ENCODE assay signal across 8 cellular contexts in genomic region chrX:49163555-49164419, GRCh38. TPM values are rescaled to one million over a fixed set of nuclear protein-coding genes. Genes with fewer than 3 reads are reported as not detected.
DNase-seq lines count a peak whose midpoint lies in the region; ATAC-seq and TF ChIP-seq lines count a peak whose summit lies in the region.

No MANE protein-coding gene starts in this region.

- H3K9me2 ChIP-seq in HCT116 (ENCODE audit: insufficient read depth), result no peaks in the 10 kb centered on the region
- no peaks in the 10 kb centered on the region for H3K9me2 ChIP-seq in SU-DHL-6 (replicated peaks; ENCODE audit: insufficient read depth, low read length)

- TF ChIP-seq CTCF in HCT116 (IDR thresholded peaks at IDR 0.05 in 2 of 3, conservative IDR thresholded peaks at IDR 0.05 in 1 of 3; ENCODE audit: borderline replicate concordance in 1 of 3, insufficient read depth in 1 of 3, low read depth in 2 of 3, low read length in 2 of 3) (peak in 2 of 3 experiments; percentile 54 to 55; a peak in 4 of 6 replicates), NB4 (IDR thresholded peaks at IDR 0.05; ENCODE audit: low read depth, low read length) (peak; percentile 42), SU-DHL-6 (IDR thresholded peaks at IDR 0.05; ENCODE audit: insufficient read depth, low read length, poor library complexity, severe bottlenecking) (peak; percentile 53), heart left ventricle (IDR thresholded peaks at IDR 0.05) (peak; percentile 49 to 86 (median 75)), upper lobe of right lung (IDR thresholded peaks at IDR 0.05) (peak; percentile 68)

- POLR2A ChIA-PET in HCT116 (lab: Charles Lee), result interaction anchor here (0.6 kb wide), 1 partner anchor 27 kb away, joined by 3 read pairs; no protein-coding TSS in a partner anchor

- H3K4me3 ChIP-seq in HCT116 (replicated peaks in 1 of 2; ENCODE audit: low read depth in 1 of 2, low read length in 2 of 2) (peak overlapping the region; percentile 32 to 45), NB4 (ENCODE audit: low read depth, low read length) (peak overlapping the region; percentile 50), SU-DHL-6 (ENCODE audit: insufficient read depth, low read length, poor library complexity, severe bottlenecking) (peak overlapping the region; percentile 44), adipocyte (ENCODE audit: low read length) (peak overlapping the region; percentile 71), heart left ventricle (peak overlapping the region in 10 of 12 donors; percentile 27 to 61 (median 52)), upper lobe of right lung (peak overlapping the region; percentile 49)

- H3K4me1 ChIP-seq in HCT116 (ENCODE audit: control insufficient read depth in 1 of 2, insufficient read depth in 2 of 2, low read length in 2 of 2), result peaks cover 14 to 57% of the 10 kb centered on the region in 2 experiments
- peaks cover 2% of the 10 kb centered on the region for H3K4me1 ChIP-seq in adipocyte (ENCODE audit: control insufficient read depth, insufficient read depth, low read length)
- H3K4me1 ChIP-seq in heart left ventricle, result peaks cover 0 to 23% (median 4%) of the 10 kb centered on the region in 12 donors
- peaks cover 5% of the 10 kb centered on the region for H3K4me1 ChIP-seq in upper lobe of right lung

- peak overlapping the region; percentile 58 for H3K9ac ChIP-seq in HCT116 (ENCODE audit: low read length)
- peak overlapping the region; percentile 46; the same call in 1 of the 2 replicates for H3K9ac ChIP-seq in SU-DHL-6 (ENCODE audit: low read length)
- H3K9ac ChIP-seq in adipocyte (ENCODE audit: low read length), result peak overlapping the region; percentile 81

- intact Hi-C loops in HCT116 (cut with micrococcal nuclease) (loop anchor here (10.0 kb wide), 1 partner anchor 119 kb away; the partner anchor contains the start of gene TFE3), heart left ventricle (cut with DNase I) (no loop called here), upper lobe of right lung (cut with DNase I) (no loop called here)

- peak; percentile 75 for ATAC-seq in HCT116
- ATAC-seq in heart left ventricle, result peak; percentile 72 to 77 (median 76)
- ATAC-seq in upper lobe of right lung, result peak; percentile 87

- H3K27me3 ChIP-seq in HCT116 (ENCODE audit: insufficient read depth, low read length), result no peaks in the 10 kb centered on the region
- H3K27me3 ChIP-seq in SU-DHL-6 (ENCODE audit: low read length), result no peaks in the 10 kb centered on the region
- no peaks in the 10 kb centered on the region for H3K27me3 ChIP-seq in adipocyte (replicated peaks; ENCODE audit: control insufficient read depth, insufficient read depth, low read length)
- no peaks in the 10 kb centered on the region for H3K27me3 ChIP-seq in heart left ventricle
- no peaks in the 10 kb centered on the region for H3K27me3 ChIP-seq in upper lobe of right lung

- DNase-seq in ELR (ENCODE audit: low read depth) (peak; percentile 83), HCT116 (ENCODE audit: low read depth, low spot score) (peak; percentile 63), NB4 (ENCODE audit: low read depth) (peak; percentile 87), adipocyte (ENCODE audit: low read depth) (peak; percentile 79), heart left ventricle (peak; percentile 87 to 93 (median 92)), pons (ENCODE audit: low spot score) (peak; percentile 88), upper lobe of right lung (peak; percentile 93)

- H2AFZ ChIP-seq in HCT116 (ENCODE audit: low read depth, low read length, poor library complexity, severe bottlenecking) (no peak overlapping the region), SU-DHL-6 (ENCODE audit: low read depth, low read length, severe bottlenecking) (peak overlapping the region; percentile 77)

- H3K36me3 ChIP-seq in HCT116 (ENCODE audit: control insufficient read depth in 1 of 2, insufficient read depth in 2 of 2, low read length in 2 of 2), result no peaks in the 10 kb centered on the region
- no peaks in the 10 kb centered on the region for H3K36me3 ChIP-seq in SU-DHL-6 (ENCODE audit: low read length)
- no peaks in the 10 kb centered on the region for H3K36me3 ChIP-seq in adipocyte (ENCODE audit: control insufficient read depth, insufficient read depth, low read length, severe bottlenecking)
- no peaks in the 10 kb centered on the region for H3K36me3 ChIP-seq in heart left ventricle
- no peaks in the 10 kb centered on the region for H3K36me3 ChIP-seq in upper lobe of right lung

- no TSS peak for BruUV-seq in HCT116 (replicated peaks; lab: Mats Ljungman, UMichigan)

- H3K79me2 ChIP-seq in HCT116 (ENCODE audit: insufficient read depth, low read length), result no peaks in the 10 kb centered on the region
- H3K79me2 ChIP-seq in SU-DHL-6 (ENCODE audit: insufficient read depth, low read length), result no peaks in the 10 kb centered on the region

- WGBS in heart left ventricle, 4 donors, result 1 to 62% (median 30%) methylated on average over 38 to 69 of the region's 69 CpGs

- CTCF ChIA-PET in HCT116 (lab: Charles Lee), result interaction anchor here (1.4 to 1.6 kb wide), 2 partner anchors 9 to 21 kb away, joined by 3 to 9 read pairs; no protein-coding TSS in a partner anchor

- H3K4me2 ChIP-seq in HCT116 (ENCODE audit: low read length) (peak overlapping the region; percentile 74), SU-DHL-6 (ENCODE audit: low read depth, low read length, poor library complexity, severe bottlenecking) (peak overlapping the region; percentile 73)

- TF ChIP-seq RAD21 in HCT116 (IDR thresholded peaks at IDR 0.05; ENCODE audit: low read depth), result no peak

- H3K27ac ChIP-seq in HCT116 (ENCODE audit: low read depth, low read length), result peak overlapping the region; percentile 95
- peak overlapping the region; percentile 69 for H3K27ac ChIP-seq in SU-DHL-6 (ENCODE audit: low read depth, low read length)
- peak overlapping the region; percentile 83 to 99 (median 91) for H3K27ac ChIP-seq in heart left ventricle
- H3K27ac ChIP-seq in upper lobe of right lung, result peak overlapping the region; percentile 86

- RAD21 ChIA-PET in HCT116 (lab: Charles Lee; ENCODE audit: low non-redundant PET in 1 of 2, low total read pairs in 2 of 2, uncharacterized antibody in 2 of 2, unreplicated experiment in 2 of 2), result interaction anchor here in 1 of 2 experiments (0.7 kb wide), 1 partner anchor 1513 kb away, joined by 4 read pairs; the partner anchor contains the start of gene ELK1

- no peaks in the 10 kb centered on the region for H3K9me3 ChIP-seq in HCT116 (ENCODE audit: control insufficient read depth in 1 of 2, insufficient read depth in 1 of 2, low read depth in 1 of 2, low read length in 2 of 2)
- no peaks in the 10 kb centered on the region for H3K9me3 ChIP-seq in SU-DHL-6 (ENCODE audit: insufficient read depth, low read length)
- H3K9me3 ChIP-seq in adipocyte (ENCODE audit: control insufficient read depth, low read length), result no peaks in the 10 kb centered on the region
- no peaks in the 10 kb centered on the region for H3K9me3 ChIP-seq in heart left ventricle
- H3K9me3 ChIP-seq in upper lobe of right lung, result no peaks in the 10 kb centered on the region

- H4K20me1 ChIP-seq in HCT116 (ENCODE audit: insufficient read depth) (no peaks in the 10 kb centered on the region), SU-DHL-6 (ENCODE audit: low read depth, low read length) (no peaks in the 10 kb centered on the region)

- H3F3A ChIP-seq in SU-DHL-6 (ENCODE audit: insufficient read depth), result peaks cover 22% of the 10 kb centered on the region

- TF ChIP-seq POLR2A in HCT116 (IDR thresholded peaks at IDR 0.05; ENCODE audit: borderline replicate concordance, extremely low read depth, insufficient read depth, insufficient read length) (peak; percentile 23), NB4 (IDR thresholded peaks at IDR 0.05; ENCODE audit: extremely low read depth, insufficient read length) (peak; percentile 51), heart left ventricle (IDR thresholded peaks at IDR 0.05) (peak in 1 of 2 donors; percentile 70)

TF ChIP-seq in HCT116, 20 proteins besides CTCF, POLR2A, EP300 and RAD21 (continues in another document):
- no peak for TF ChIP-seq EZH2 (IDR thresholded peaks at IDR 0.05)
- no peak for TF ChIP-seq SRF (IDR thresholded peaks at IDR 0.05; ENCODE audit: low read depth)
- no peak for TF ChIP-seq TCF7L2 (IDR thresholded peaks at IDR 0.05; ENCODE audit: borderline replicate concordance, extremely low read depth, insufficient read depth, insufficient read length)
- TF ChIP-seq CEBPB (IDR thresholded peaks at IDR 0.05; ENCODE audit: low read depth), result no peak
- peak; percentile 36 for TF ChIP-seq POLR2AphosphoS5 (IDR thresholded peaks at IDR 0.05; ENCODE audit: low read depth, low read length)
- 0 out of 2 replicates have a peak, but pooled peaks have one; percentile 14 for TF ChIP-seq ZFX (IDR thresholded peaks at IDR 0.05)

RNA-seq across cellular contexts. Expression of gene MAGIX, which starts 1.2 kb away (rescaled TPM):
- total RNA-seq in HCT116 (2021; ENCODE audit: unreplicated experiment) (2.6 TPM), heart left ventricle (1 to 10 TPM; 2.6 to 7.1 (median 3.3) TPM), upper lobe of right lung (7.1 TPM)
- 0.62 and 1.1 TPM in 2 replicates for polyA plus RNA-seq in HCT116 (2012)
- polyA plus RNA-seq in heart left ventricle, result 1 to 10 TPM; 2.9 to 6.7 TPM

RNA-seq across cellular contexts. Expression of gene PLP2, which starts 7.9 kb away (rescaled TPM):
- 207 TPM for total RNA-seq in HCT116 (2021; ENCODE audit: unreplicated experiment)
- polyA plus RNA-seq in HCT116 (2012), result 358 and 400 TPM in 2 replicates
- total RNA-seq in heart left ventricle, result 100 to 1,000 TPM in 3 of 9 donors, 10 to 100 TPM in 6; 22.4 to 155 (median 50.4) TPM
- polyA plus RNA-seq in heart left ventricle, result 100 to 1,000 TPM in 1 of 2 donors, 10 to 100 TPM in 1; 63.0 to 373 TPM
- 90.9 TPM for total RNA-seq in upper lobe of right lung

RNA-seq across cellular contexts. Expression of gene PRICKLE3, which starts 22.4 kb away (rescaled TPM):
- total RNA-seq in HCT116 (2021; ENCODE audit: unreplicated experiment), result 27.8 TPM
- 23.1 and 24.8 TPM in 2 replicates for polyA plus RNA-seq in HCT116 (2012)
- 10 to 100 TPM in 2 of 9 donors, 1 to 10 TPM in 7; 6.6 to 12.7 (median 9.3) TPM for total RNA-seq in heart left ventricle
- 10 to 100 TPM in 1 of 2 donors, 1 to 10 TPM in 1; 6.5 to 13.2 TPM for polyA plus RNA-seq in heart left ventricle
- 16.4 TPM for total RNA-seq in upper lobe of right lung

RNA-seq across cellular contexts. Expression of gene SYP, which starts 36.2 kb away (rescaled TPM):
- total RNA-seq in HCT116 (2021; ENCODE audit: unreplicated experiment) (1.2 TPM), heart left ventricle (1 to 10 TPM in 6 of 9 donors, under 1 TPM in 3; 0.49 to 2.7 (median 1.1) TPM), upper lobe of right lung (3.5 TPM)
- polyA plus RNA-seq in HCT116 (2012), result 0.99 and 1.1 TPM in 2 replicates
- 1 to 10 TPM; 1.3 to 3.7 TPM for polyA plus RNA-seq in heart left ventricle

RNA-seq across cellular contexts. Expression of gene GPKOW, which starts 40.3 kb away (rescaled TPM):
- total RNA-seq in HCT116 (2021; ENCODE audit: unreplicated experiment) (21.7 TPM), heart left ventricle (10 to 100 TPM; 17.5 to 30.9 (median 19.4) TPM), upper lobe of right lung (19.3 TPM)
- 22.3 and 26.1 TPM in 2 replicates for polyA plus RNA-seq in HCT116 (2012)
- 10 to 100 TPM in 1 of 2 donors, 1 to 10 TPM in 1; 8.9 to 29.5 TPM for polyA plus RNA-seq in heart left ventricle

Comparison
In these comparisons a context has a peak if more than half of its experiments do, and no peak if none do; other contexts are left out.
1. Peak in every context shown above with its lines: DNase-seq, ATAC-seq, H3K4me3 ChIP-seq and H3K27ac ChIP-seq.